In the genomic region with DNA sequence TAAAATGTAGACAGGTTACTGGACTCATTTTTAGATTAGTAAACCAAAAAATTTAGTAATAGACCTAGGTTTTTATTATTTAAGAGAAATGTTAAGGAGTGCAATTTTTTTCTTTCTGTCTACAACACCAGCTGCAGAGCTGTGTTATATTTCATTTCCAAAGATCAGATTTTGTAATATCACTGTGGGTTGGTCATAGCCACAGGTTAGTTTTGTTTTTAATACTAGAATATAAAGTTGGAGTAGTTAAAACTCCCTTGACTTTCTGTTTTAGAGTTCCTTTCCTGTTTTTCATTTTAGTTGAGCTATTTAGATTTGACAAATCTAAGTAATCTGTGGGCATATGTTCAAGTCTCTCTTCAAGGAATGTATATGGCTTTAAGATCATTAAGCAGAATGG, we compare ENCODE assay signal across 19 cellular contexts. TPM values are rescaled to one million over a fixed set of nuclear protein-coding genes. Genes with fewer than 3 reads are reported as not detected.
DNase-seq lines count a peak whose midpoint lies in the region; ATAC-seq, FAIRE-seq and TF ChIP-seq lines count a peak whose summit lies in the region.
"Had no signal": no experiment of that assay in that cellular context is flagged by ENCODE, and none has a peak within 500 bp of the region (broad histone marks: within the 10 kb centered on the region; RNA-seq: fewer than 3 reads in every experiment).

No MANE protein-coding gene starts in this region.

- no peak overlapping the region for H3K4me2 ChIP-seq in GM12878 (ENCODE audit: control insufficient read depth, insufficient read depth)
- H3K4me2 ChIP-seq: A549 had no signal

- no peak for DNase-seq in activated CD8-positive, alpha-beta memory T cell treated with anti-CD3 and anti-CD28 coated beads, Interleukin-2, amount 10 ng/mL, durations not matched to agents 7 days and 5 days
- DNase-seq in activated CD8-positive, alpha-beta memory T cell treated with anti-CD3 and anti-CD28 coated beads, Interleukin-2, amount 50 U/mL, for 48 hours = no peak
- DNase-seq in activated naive CD8-positive, alpha-beta T cell treated with anti-CD3 and anti-CD28 coated beads, Interleukin-2, amount 50 U/mL, for 24 hours = no peak
- DNase-seq in activated naive CD8-positive, alpha-beta T cell treated with anti-CD3 and anti-CD28 coated beads for 36 hours = no peak
- no peak for DNase-seq in GM12878 (ENCODE audit: low read depth, low spot score)
- DNase-seq in stimulated activated naive CD8-positive, alpha-beta T cell treated with anti-CD3 and anti-CD28 coated beads, Interleukin-15, Interleukin-2, amounts not matched to agents 100 U/mL and 50 U/mL, for 24 hours = no peak
- no peak for DNase-seq in dorsolateral prefrontal cortex
- DNase-seq: BE2C; CD4-positive, alpha-beta memory T cell; DMS79 had no signal

- H3K27ac ChIP-seq in GM12878 (ENCODE audit: control insufficient read depth, insufficient read depth) (no peak overlapping the region), dorsolateral prefrontal cortex (no peak overlapping the region)
- H3K27ac ChIP-seq: A549, C4-2B had no signal

- no peak for TF ChIP-seq RAD21 in GM12878 (IDR thresholded peaks at IDR 0.05; ENCODE audit: insufficient read depth, low read depth, low read length)

- H2AFZ ChIP-seq in GM12878 (ENCODE audit: control insufficient read depth, low read depth, low read length) = no peak overlapping the region

- no peaks in the 10 kb centered on the region for H3K36me3 ChIP-seq in GM12878 (ENCODE audit: control insufficient read depth in 2 of 2, insufficient read depth in 2 of 2, low read length in 1 of 2)
- H3K36me3 ChIP-seq: BE2C, HAP-1 had no signal

- H3K79me2 ChIP-seq in GM12878 (ENCODE audit: control insufficient read depth, insufficient read depth, low read length) = no peaks in the 10 kb centered on the region

- TF ChIP-seq CTCF in GM12878 (IDR thresholded peaks at IDR 0.05 in 2 of 3, conservative IDR thresholded peaks at IDR 0.05 in 1 of 3; ENCODE audit: control insufficient read depth in 2 of 3, extremely low read depth in 1 of 3, insufficient read depth in 1 of 3, low read depth in 3 of 3, low read length in 3 of 3) (no peak), dorsolateral prefrontal cortex (IDR thresholded peaks at IDR 0.05 in 54 of 56, conservative IDR thresholded peaks at IDR 0.05 in 2 of 56; ENCODE audit: low read depth in 1 of 56, partially characterized antibody in 56 of 56) (no peak)

- no peaks in the 10 kb centered on the region for H3K9me3 Mint-ChIP-seq in activated CD8-positive, alpha-beta memory T cell treated with anti-CD3 and anti-CD28 coated beads, Interleukin-2, amount 10 ng/mL, durations not matched to agents 7 days and 5 days (ENCODE audit: low read depth)
- H3K9me3 Mint-ChIP-seq in activated naive CD8-positive, alpha-beta T cell treated with anti-CD3 and anti-CD28 coated beads, Interleukin-2, amount 50 U/mL, for 24 hours = no peaks in the 10 kb centered on the region
- H3K9me3 Mint-ChIP-seq in activated naive CD8-positive, alpha-beta T cell treated with anti-CD3 and anti-CD28 coated beads for 36 hours = no peaks in the 10 kb centered on the region

- in situ Hi-C loops in GM12878 (cut with MboI) = no loop called here

- FAIRE-seq in GM12878 (lab: Jason Lieb, UNC) = no peak
- FAIRE-seq: GM19239, H1 had no signal

- H3K4me3 ChIP-seq in GM12878 = no peak overlapping the region
- no peak overlapping the region for H3K4me3 ChIP-seq in dorsolateral prefrontal cortex
- H3K4me3 ChIP-seq: A549, HAP-1 had no signal

- intact Hi-C loops in GM12878 (cut with micrococcal nuclease; ENCODE audit: unreplicated experiment) = no loop called here
- intact Hi-C loops in dorsolateral prefrontal cortex (cut with DNase I) = no loop called here

- no peak overlapping the region for H3K27ac Mint-ChIP-seq in activated CD8-positive, alpha-beta memory T cell treated with anti-CD3 and anti-CD28 coated beads, Interleukin-2, amount 10 ng/mL, durations not matched to agents 7 days and 5 days
- H3K27ac Mint-ChIP-seq in activated naive CD8-positive, alpha-beta T cell treated with anti-CD3 and anti-CD28 coated beads, Interleukin-2, amount 50 U/mL, for 24 hours = no peak overlapping the region
- no peak overlapping the region for H3K27ac Mint-ChIP-seq in activated naive CD8-positive, alpha-beta T cell treated with anti-CD3 and anti-CD28 coated beads for 36 hours

- H3K4me1 Mint-ChIP-seq in activated CD8-positive, alpha-beta memory T cell treated with anti-CD3 and anti-CD28 coated beads, Interleukin-2, amount 10 ng/mL, durations not matched to agents 7 days and 5 days = peaks cover 15% of the 10 kb centered on the region
- H3K4me1 Mint-ChIP-seq in activated naive CD8-positive, alpha-beta T cell treated with anti-CD3 and anti-CD28 coated beads, Interleukin-2, amount 50 U/mL, for 24 hours = peaks cover 12% of the 10 kb centered on the region
- H3K4me1 Mint-ChIP-seq in activated naive CD8-positive, alpha-beta T cell treated with anti-CD3 and anti-CD28 coated beads for 36 hours = peaks cover 14% of the 10 kb centered on the region
- H3K4me1 Mint-ChIP-seq: CD4-positive, alpha-beta memory T cell had no signal

- no peak for TF ChIP-seq EP300 in GM12878 (IDR thresholded peaks at IDR 0.05; ENCODE audit: borderline replicate concordance in 1 of 2, control insufficient read depth in 1 of 2, low read depth in 2 of 2, low read length in 2 of 2)

- ATAC-seq in activated CD8-positive, alpha-beta memory T cell treated with anti-CD3 and anti-CD28 coated beads, Interleukin-2, amount 10 ng/mL, durations not matched to agents 7 days and 5 days = peak; percentile 63
- ATAC-seq in activated naive CD8-positive, alpha-beta T cell treated with anti-CD3 and anti-CD28 coated beads, Interleukin-2, amount 50 U/mL, for 24 hours = peak; percentile 61
- peak; percentile 42 for ATAC-seq in GM12878
- ATAC-seq in stimulated activated naive CD8-positive, alpha-beta T cell treated with anti-CD3 and anti-CD28 coated beads, Interleukin-15, Interleukin-2, amounts not matched to agents 100 U/mL and 50 U/mL, for 24 hours = peak; percentile 65
- no peak for ATAC-seq in GM18498 (IDR thresholded peaks at IDR 0.05; ENCODE audit: unreplicated experiment)
- ATAC-seq: A549 had no signal

- no peak for TF ChIP-seq POLR2A in GM12878 (IDR thresholded peaks at IDR 0.05; ENCODE audit: low read depth, low read length)

- H3K4me3 Mint-ChIP-seq in activated CD8-positive, alpha-beta memory T cell treated with anti-CD3 and anti-CD28 coated beads, Interleukin-2, amount 10 ng/mL, durations not matched to agents 7 days and 5 days = no peak overlapping the region
- no peak overlapping the region for H3K4me3 Mint-ChIP-seq in activated naive CD8-positive, alpha-beta T cell treated with anti-CD3 and anti-CD28 coated beads, Interleukin-2, amount 50 U/mL, for 24 hours
- no peak overlapping the region for H3K4me3 Mint-ChIP-seq in activated naive CD8-positive, alpha-beta T cell treated with anti-CD3 and anti-CD28 coated beads for 36 hours
- H3K4me3 Mint-ChIP-seq: CD4-positive, alpha-beta memory T cell had no signal

- SMC1A ChIA-PET in GM12878 (lab: Charles Lee; ENCODE audit: uncharacterized antibody, unreplicated experiment) = interaction anchor here (1.0 to 1.2 kb wide), 4 partner anchors 37 to 799 kb away, joined by 3 to 5 read pairs (median 4); no protein-coding TSS in a partner anchor

- H3K9ac ChIP-seq in GM12878 (ENCODE audit: control insufficient read depth, insufficient read depth, low read length) = no peak overlapping the region

- H4K20me1 ChIP-seq in GM12878 (ENCODE audit: control insufficient read depth, insufficient read depth) = no peaks in the 10 kb centered on the region

- H3K27me3 ChIP-seq in GM12878 (replicated peaks in 1 of 2; ENCODE audit: control insufficient read depth in 2 of 2, insufficient read depth in 2 of 2, low read length in 1 of 2) = no peaks in the 10 kb centered on the region
- no peaks in the 10 kb centered on the region for H3K27me3 ChIP-seq in dorsolateral prefrontal cortex
- H3K27me3 ChIP-seq: BE2C had no signal

- H3K27me3 Mint-ChIP-seq in activated CD8-positive, alpha-beta memory T cell treated with anti-CD3 and anti-CD28 coated beads, Interleukin-2, amount 10 ng/mL, durations not matched to agents 7 days and 5 days = peaks cover 8% of the 10 kb centered on the region
- no peaks in the 10 kb centered on the region for H3K27me3 Mint-ChIP-seq in activated naive CD8-positive, alpha-beta T cell treated with anti-CD3 and anti-CD28 coated beads, Interleukin-2, amount 50 U/mL, for 24 hours
- H3K27me3 Mint-ChIP-seq in activated naive CD8-positive, alpha-beta T cell treated with anti-CD3 and anti-CD28 coated beads for 36 hours = no peaks in the 10 kb centered on the region
- H3K27me3 Mint-ChIP-seq: CD4-positive, alpha-beta memory T cell had no signal

- H3K9me3 ChIP-seq in GM12878 (replicated peaks; ENCODE audit: control insufficient read depth, insufficient read depth, low read length) = no peaks in the 10 kb centered on the region
- H3K9me3 ChIP-seq: A549, BE2C, HAP-1 had no signal

- POLR2A ChIA-PET in GM12878 (lab: Charles Lee) = interaction anchor here (0.6 kb wide), 1 partner anchor 411 kb away, joined by 3 read pairs; no protein-coding TSS in a partner anchor

- CTCF ChIA-PET in activated CD8-positive, alpha-beta memory T cell treated with anti-CD3 and anti-CD28 coated beads, Interleukin-2, amount 10 ng/mL, durations not matched to agents 7 days and 5 days (lab: Charles Lee) = interaction anchor here (1.2 kb wide), 2 partner anchors 14 to 128 kb away, joined by 3 to 8 read pairs; no protein-coding TSS in a partner anchor
- CTCF ChIA-PET in GM12878 (lab: Yijun Ruan, JAX) = interaction anchor here (0.6 to 1.3 kb wide), 4 partner anchors 9 to 534 kb away, joined by 3 to 6 read pairs (median 4); no protein-coding TSS in a partner anchor

- RAD21 ChIA-PET in GM12878 (lab: Charles Lee; ENCODE audit: unreplicated experiment) = interaction anchor here (1.2 to 1.5 kb wide), 2 partner anchors 127 to 663 kb away, joined by 3 to 6 read pairs; no protein-coding TSS in a partner anchor

- H3K36me3 Mint-ChIP-seq in activated CD8-positive, alpha-beta memory T cell treated with anti-CD3 and anti-CD28 coated beads, Interleukin-2, amount 10 ng/mL, durations not matched to agents 7 days and 5 days = no peaks in the 10 kb centered on the region
- no peaks in the 10 kb centered on the region for H3K36me3 Mint-ChIP-seq in activated naive CD8-positive, alpha-beta T cell treated with anti-CD3 and anti-CD28 coated beads, Interleukin-2, amount 50 U/mL, for 24 hours (ENCODE audit: low read depth)
- peaks cover 1% of the 10 kb centered on the region for H3K36me3 Mint-ChIP-seq in activated naive CD8-positive, alpha-beta T cell treated with anti-CD3 and anti-CD28 coated beads for 36 hours
- H3K36me3 Mint-ChIP-seq: CD4-positive, alpha-beta memory T cell had no signal

- no TSS peak for BruUV-seq in GM12878 (replicated peaks; lab: Mats Ljungman, UMichigan)

- H3K4me1 ChIP-seq in GM12878 (ENCODE audit: control insufficient read depth, insufficient read depth, low read length) = no peaks in the 10 kb centered on the region
- H3K4me1 ChIP-seq: A549, BE2C, HAP-1 had no signal

RNA-seq across cellular contexts. Expression of a gene that starts 30.7 kb away (rescaled TPM):
- not detected for total RNA-seq in activated CD8-positive, alpha-beta memory T cell treated with anti-CD3 and anti-CD28 coated beads, Interleukin-2, amount 10 ng/mL, durations not matched to agents 7 days and 5 days
- not detected for total RNA-seq in activated naive CD8-positive, alpha-beta T cell treated with anti-CD3 and anti-CD28 coated beads for 36 hours
- total RNA-seq in GM12878 (2013; cell fraction: nucleolus; rRNA removed) = 0.46 and 1.2 TPM in 2 replicates
- total RNA-seq in GM12878 (2014; rRNA removed) (0.16 and 0.28 TPM in 2 replicates), GM12878 (2014; rRNA removed; fragmentation: Illumina TruSeq; extraction: Trizol) (0.13 TPM in 1 of 2 replicates, not detected in the other), GM12878 (2021) (not detected in 2 replicates), dorsolateral prefrontal cortex (1 to 10 TPM in 59 of 120 experiments, under 1 TPM in 52, not detected in 9; 0.23 to 3.8 (median 1.1) TPM)
- polyA plus RNA-seq in GM12878 (2011; ENCODE audit: low read depth) = not detected
- polyA plus RNA-seq in GM12878 (2011; rRNA removed) (0.35 and 0.56 TPM in 2 replicates), GM12878 (2014; fragmentation: Illumina TruSeq; extraction: Trizol) (0.35 TPM in 1 of 2 replicates, not detected in the other), GM12878 (2014; fragmentation: Nextera tagmentation; extraction: Ambion mirVana) (under 1 TPM; 0.03 to 0.04 TPM), GM12878 (2014; rRNA removed) (0.12 TPM in 1 of 2 replicates, not detected in the other), GM12878 (2016; fragmentation: Nextera tagmentation; extraction: Ambion mirVana) (under 1 TPM; 0.23 to 0.26 TPM)
- polyA plus RNA-seq in GM12878 (2011; cell fraction: cytosol; rRNA removed) = 0.08 and 0.19 TPM in 2 replicates
- polyA plus RNA-seq in GM12878 (2011; cell fraction: nucleus; rRNA removed) = 0.78 and 0.85 TPM in 2 replicates
- 0.14 and 0.20 TPM in 2 replicates for polyA plus RNA-seq in GM12878 (2012)
- 0.29 and 0.62 TPM in 2 replicates for polyA minus RNA-seq in GM12878 (2011; rRNA and poly(A)+ RNA removed)
- not detected in 2 replicates for polyA minus RNA-seq in GM12878 (2011; cell fraction: cytosol; rRNA and poly(A)+ RNA removed)
- 0.36 and 2.0 TPM in 2 replicates for polyA minus RNA-seq in GM12878 (2011; cell fraction: nucleus; rRNA and poly(A)+ RNA removed)
- total RNA-seq: CD4-positive, alpha-beta memory T cell; G401; H1; HT1080 had no signal
- polyA plus RNA-seq: AG04450; CD4-positive, alpha-beta memory T cell; H1 had no signal
